In the genomic region with DNA sequence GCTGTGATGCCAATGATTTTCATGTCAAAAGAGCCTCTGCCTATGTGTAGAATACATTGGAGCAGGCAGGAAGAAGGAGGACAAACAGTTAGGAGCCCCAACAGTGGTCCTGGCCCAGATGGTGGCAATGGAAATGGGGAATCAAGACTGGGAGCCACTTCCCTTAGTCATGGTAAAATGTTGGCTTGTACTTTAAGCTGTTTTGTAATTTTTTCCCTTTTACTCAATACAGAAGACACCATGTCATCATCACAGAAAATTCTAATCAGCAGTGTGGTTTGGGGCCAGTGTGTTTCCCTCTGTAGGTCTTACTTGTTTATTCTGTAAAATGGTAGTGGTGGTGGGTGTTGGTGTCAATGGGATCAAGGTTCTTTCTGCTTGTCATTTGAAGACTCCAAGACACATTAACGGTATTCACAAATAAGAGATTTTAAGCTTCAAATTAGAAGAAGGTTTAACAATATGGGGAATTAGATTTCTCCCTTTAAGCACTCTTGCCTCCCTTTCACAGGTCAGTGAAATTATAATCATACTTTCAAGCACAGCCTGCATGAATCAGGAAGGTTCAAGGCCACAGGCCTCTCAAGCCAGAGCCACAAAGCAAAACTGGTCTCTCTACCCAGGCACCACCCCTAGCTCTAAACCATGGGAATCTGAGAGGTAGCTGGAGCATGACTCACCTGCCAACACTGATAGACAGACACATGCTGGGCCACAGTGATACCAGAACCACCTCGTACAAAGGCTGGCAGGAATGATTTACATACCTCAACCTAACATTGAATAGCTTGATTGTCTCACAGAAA, we compare ENCODE assay signal across 7 cellular contexts. TPM values are rescaled to one million over a fixed set of nuclear protein-coding genes. Genes with fewer than 3 reads are reported as not detected.
DNase-seq lines count a peak whose midpoint lies in the region; ATAC-seq and TF ChIP-seq lines count a peak whose summit lies in the region.

No MANE protein-coding gene starts in this region.

- peak; percentile 46 for ATAC-seq in GM19043 (IDR thresholded peaks at IDR 0.05; ENCODE audit: low read depth, unreplicated experiment)
- ATAC-seq in HG03342 (IDR thresholded peaks at IDR 0.05; ENCODE audit: unreplicated experiment), result peak; percentile 40
- ATAC-seq in activated T-cell treated with anti-CD3 and anti-CD28 coated beads, Interleukin-2, amount 50 U/mL, for 4 hours, result peak; percentile 70 to 76
- no peak for ATAC-seq in GM21526 (IDR thresholded peaks at IDR 0.05; ENCODE audit: low FRiP score, unreplicated experiment)

- peak overlapping the region; percentile 80 to 84 for H3K27ac ChIP-seq in liver (ENCODE audit: low read depth in 1 of 2, low read length in 2 of 2)

- H3K9ac ChIP-seq in liver (ENCODE audit: low read depth in 1 of 2, low read length in 2 of 2), result peak overlapping the region in 1 of 2 donors; percentile 44

- no peak overlapping the region for H3K4me3 ChIP-seq in liver (ENCODE audit: low read depth in 1 of 3, low read length in 3 of 3)

- no peaks in the 10 kb centered on the region for H3K9me3 ChIP-seq in liver (ENCODE audit: control insufficient read depth in 4 of 4, low read length in 3 of 4)

- H3K36me3 Mint-ChIP-seq in activated T-cell treated with anti-CD3 and anti-CD28 coated beads, Interleukin-2, amount 50 U/mL, for 4 hours (ENCODE audit: insufficient read depth), result peaks cover 36% of the 10 kb centered on the region

- peaks cover 64% of the 10 kb centered on the region for H3K4me1 Mint-ChIP-seq in activated T-cell treated with anti-CD3 and anti-CD28 coated beads, Interleukin-2, amount 50 U/mL, for 4 hours (ENCODE audit: low read depth)

- WGBS in liver, result 38% methylated on average over 2 of the region's 2 CpGs

- TF ChIP-seq CTCF in liver (IDR thresholded peaks at IDR 0.05; ENCODE audit: low read depth, low read length, missing input control), result no peak

- H3K4me1 ChIP-seq in liver (ENCODE audit: control insufficient read depth in 4 of 4, insufficient read depth in 4 of 4, low read length in 3 of 4), result peaks cover 19 to 96% (median 85%) of the 10 kb centered on the region in 4 donors

- no peaks in the 10 kb centered on the region for H3K27me3 ChIP-seq in liver (ENCODE audit: control insufficient read depth in 4 of 4, insufficient read depth in 4 of 4, low read length in 3 of 4)

- H3K4me3 Mint-ChIP-seq in activated T-cell treated with anti-CD3 and anti-CD28 coated beads, Interleukin-2, amount 50 U/mL, for 4 hours, result peak overlapping the region; percentile 46

- H3K36me3 ChIP-seq in liver (ENCODE audit: control insufficient read depth in 4 of 4, insufficient read depth in 3 of 4, low read depth in 1 of 4, low read length in 3 of 4), result peaks cover 0 to 4% (median 2%) of the 10 kb centered on the region in 4 donors

- H3K27me3 Mint-ChIP-seq in activated T-cell treated with anti-CD3 and anti-CD28 coated beads, Interleukin-2, amount 50 U/mL, for 4 hours (ENCODE audit: low read depth), result no peaks in the 10 kb centered on the region

- no peaks in the 10 kb centered on the region for H3K9me3 Mint-ChIP-seq in activated T-cell treated with anti-CD3 and anti-CD28 coated beads, Interleukin-2, amount 50 U/mL, for 4 hours

- TF ChIP-seq RAD21 in liver (IDR thresholded peaks at IDR 0.05), result no peak

- peak; percentile 21 for DNase-seq in activated T-cell treated with anti-CD3 and anti-CD28 coated beads, Interleukin-2, amount 50 U/mL, for 4 hours
- DNase-seq in midbrain (lab: John Stamatoyannopoulos, UW) (no peak), putamen (ENCODE audit: low spot score) (no peak)

TF ChIP-seq in liver, 16 proteins besides CTCF, POLR2A, EP300 and RAD21:
- TF ChIP-seq GABPA (IDR thresholded peaks at IDR 0.05 in 1 of 2, conservative IDR thresholded peaks at IDR 0.05 in 1 of 2), result no peak
- TF ChIP-seq, protein P1, sequence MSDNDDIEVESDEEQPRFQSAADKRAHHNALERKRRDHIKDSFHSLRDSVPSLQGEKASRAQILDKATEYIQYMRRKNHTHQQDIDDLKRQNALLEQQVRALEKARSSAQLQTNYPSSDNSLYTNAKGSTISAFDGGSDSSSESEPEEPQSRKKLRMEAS (IDR thresholded peaks at IDR 0.05), result peak; percentile 8
- no peak for TF ChIP-seq NR2F2 (IDR thresholded peaks at IDR 0.05)
- TF ChIP-seq, protein P2, sequence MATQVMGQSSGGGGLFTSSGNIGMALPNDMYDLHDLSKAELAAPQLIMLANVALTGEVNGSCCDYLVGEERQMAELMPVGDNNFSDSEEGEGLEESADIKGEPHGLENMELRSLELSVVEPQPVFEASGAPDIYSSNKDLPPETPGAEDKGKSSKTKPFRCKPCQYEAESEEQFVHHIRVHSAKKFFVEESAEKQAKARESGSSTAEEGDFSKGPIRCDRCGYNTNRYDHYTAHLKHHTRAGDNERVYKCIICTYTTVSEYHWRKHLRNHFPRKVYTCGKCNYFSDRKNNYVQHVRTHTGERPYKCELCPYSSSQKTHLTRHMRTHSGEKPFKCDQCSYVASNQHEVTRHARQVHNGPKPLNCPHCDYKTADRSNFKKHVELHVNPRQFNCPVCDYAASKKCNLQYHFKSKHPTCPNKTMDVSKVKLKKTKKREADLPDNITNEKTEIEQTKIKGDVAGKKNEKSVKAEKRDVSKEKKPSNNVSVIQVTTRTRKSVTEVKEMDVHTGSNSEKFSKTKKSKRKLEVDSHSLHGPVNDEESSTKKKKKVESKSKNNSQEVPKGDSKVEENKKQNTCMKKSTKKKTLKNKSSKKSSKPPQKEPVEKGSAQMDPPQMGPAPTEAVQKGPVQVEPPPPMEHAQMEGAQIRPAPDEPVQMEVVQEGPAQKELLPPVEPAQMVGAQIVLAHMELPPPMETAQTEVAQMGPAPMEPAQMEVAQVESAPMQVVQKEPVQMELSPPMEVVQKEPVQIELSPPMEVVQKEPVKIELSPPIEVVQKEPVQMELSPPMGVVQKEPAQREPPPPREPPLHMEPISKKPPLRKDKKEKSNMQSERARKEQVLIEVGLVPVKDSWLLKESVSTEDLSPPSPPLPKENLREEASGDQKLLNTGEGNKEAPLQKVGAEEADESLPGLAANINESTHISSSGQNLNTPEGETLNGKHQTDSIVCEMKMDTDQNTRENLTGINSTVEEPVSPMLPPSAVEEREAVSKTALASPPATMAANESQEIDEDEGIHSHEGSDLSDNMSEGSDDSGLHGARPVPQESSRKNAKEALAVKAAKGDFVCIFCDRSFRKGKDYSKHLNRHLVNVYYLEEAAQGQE (IDR thresholded peaks at IDR 0.05), result no peak
- TF ChIP-seq HNF4A (conservative IDR thresholded peaks at IDR 0.05), result peak; percentile 63 to 69
- TF ChIP-seq RXRA (IDR thresholded peaks at IDR 0.05), result peak; percentile 49 to 70
- TF ChIP-seq JUND (IDR thresholded peaks at IDR 0.05), result peak in 1 of 2 donors; percentile 55
- peak; percentile 41 for TF ChIP-seq TAF1 (conservative IDR thresholded peaks at IDR 0.05)
- no peak for TF ChIP-seq FOXA1 (IDR thresholded peaks at IDR 0.05)
- peak; percentile 10 for TF ChIP-seq SP1 (IDR thresholded peaks at IDR 0.05)
- TF ChIP-seq, protein P3, sequence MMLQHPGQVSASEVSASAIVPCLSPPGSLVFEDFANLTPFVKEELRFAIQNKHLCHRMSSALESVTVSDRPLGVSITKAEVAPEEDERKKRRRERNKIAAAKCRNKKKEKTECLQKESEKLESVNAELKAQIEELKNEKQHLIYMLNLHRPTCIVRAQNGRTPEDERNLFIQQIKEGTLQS (IDR thresholded peaks at IDR 0.05), result peak; percentile 74
- TF ChIP-seq HNF4G (IDR thresholded peaks at IDR 0.05), result peak; percentile 14
- peak in 1 of 2 donors; percentile 72 for TF ChIP-seq EGR1 (IDR thresholded peaks at IDR 0.05; ENCODE audit: low read depth in 2 of 2)

RNA-seq across cellular contexts. Expression of gene SIAH2, which starts 24.9 kb away (rescaled TPM):
- 100 to 1,000 TPM; 136 to 146 (median 141) TPM for total RNA-seq in activated T-cell treated with anti-CD3 and anti-CD28 coated beads, Interleukin-2, amount 50 U/mL, for 4 hours
- 100 to 1,000 TPM in 1 of 2 donors, 10 to 100 TPM in 1; 18.2 to 104 TPM for total RNA-seq in liver
- polyA plus RNA-seq in liver, result 10 to 100 TPM; 12.1 to 22.4 TPM

RNA-seq across cellular contexts. Expression of gene ERICH6, which starts 34.4 kb away (rescaled TPM):
- not detected for total RNA-seq in activated T-cell treated with anti-CD3 and anti-CD28 coated beads, Interleukin-2, amount 50 U/mL, for 4 hours
- total RNA-seq in liver, result under 1 TPM in 1 of 2 donors, not detected in 1; under 0.01 TPM
- polyA plus RNA-seq in liver, result not detected
